Comparison of ENCODE assay signal across 2 cellular contexts in genomic region chr10:60206735-60207134, GRCh38.
TF ChIP-seq lines count a peak whose summit lies in the region.

No MANE protein-coding gene starts in this region.

TF ChIP-seq in SK-N-SH, 30 proteins besides CTCF, POLR2A, EP300 and RAD21 (continued from another document):
- TF ChIP-seq GABPA (IDR thresholded peaks at IDR 0.05; ENCODE audit: low read depth) (no peak), EZH2phosphoT487 (IDR thresholded peaks at IDR 0.05; ENCODE audit: borderline replicate concordance, low read depth) (no peak), NRF1 (IDR thresholded peaks at IDR 0.05; ENCODE audit: low read depth, low read length) (no peak), REST (IDR thresholded peaks at IDR 0.05; ENCODE audit: low read depth, low read length) (no peak), RXRA (IDR thresholded peaks at IDR 0.05; ENCODE audit: borderline replicate concordance, low read depth) (no peak), USF1 (IDR thresholded peaks at IDR 0.05; ENCODE audit: borderline replicate concordance, low read depth) (no peak), CHD2 (IDR thresholded peaks at IDR 0.05; ENCODE audit: low read length, partially characterized antibody) (no peak), ZBTB33 (IDR thresholded peaks at IDR 0.05; ENCODE audit: borderline replicate concordance, low read depth) (no peak), FOXM1 (IDR thresholded peaks at IDR 0.05; ENCODE audit: low read depth) (no peak), TAF1 (IDR thresholded peaks at IDR 0.05; ENCODE audit: borderline replicate concordance, low read depth, low read length) (no peak), PBX3 (IDR thresholded peaks at IDR 0.05) (no peak), JUND (IDR thresholded peaks at IDR 0.05) (no peak), NFIC (IDR thresholded peaks at IDR 0.05; ENCODE audit: borderline replicate concordance) (no peak), RFX5 (IDR thresholded peaks at IDR 0.05; ENCODE audit: low read length) (no peak), TEAD4 (IDR thresholded peaks at IDR 0.05; ENCODE audit: borderline replicate concordance, insufficient read depth) (no peak)

TF ChIP-seq in SK-N-SH treated with all-trans-retinoic acid at 6 μM for 48 hours, 23 proteins besides CTCF, POLR2A, EP300 and RAD21 (continued from another document):
- TF ChIP-seq POU6F1 (CRISPR knock-in tag; IDR thresholded peaks at IDR 0.05; ENCODE audit: borderline replicate concordance, low read depth) (no peak), ZNF565 (CRISPR knock-in tag; conservative IDR thresholded peaks at IDR 0.05; ENCODE audit: low read depth) (no peak), GLIS3 (CRISPR knock-in tag; IDR thresholded peaks at IDR 0.05) (no peak), OSR1 (CRISPR knock-in tag; IDR thresholded peaks at IDR 0.05) (no peak), PATZ1 (CRISPR knock-in tag; IDR thresholded peaks at IDR 0.05; ENCODE audit: borderline replicate concordance) (no peak), ZFP3 (CRISPR knock-in tag; IDR thresholded peaks at IDR 0.05) (no peak), TSHZ2 (CRISPR knock-in tag; IDR thresholded peaks at IDR 0.05) (no peak), CSDC2 (CRISPR knock-in tag; IDR thresholded peaks at IDR 0.05) (no peak), ZC3H10 (CRISPR knock-in tag; IDR thresholded peaks at IDR 0.05) (no peak), BACH2 (CRISPR knock-in tag; IDR thresholded peaks at IDR 0.05; ENCODE audit: borderline replicate concordance) (no peak), CSRNP3 (CRISPR knock-in tag; IDR thresholded peaks at IDR 0.05) (no peak), ISL1 (CRISPR knock-in tag; IDR thresholded peaks at IDR 0.05) (no peak), ZNF70 (CRISPR knock-in tag; IDR thresholded peaks at IDR 0.05) (no peak), ARNTL (CRISPR knock-in tag; IDR thresholded peaks at IDR 0.05; ENCODE audit: borderline replicate concordance, low read depth) (no peak), CREB5 (CRISPR knock-in tag; IDR thresholded peaks at IDR 0.05; ENCODE audit: low read depth) (no peak), SNAI2 (CRISPR knock-in tag; IDR thresholded peaks at IDR 0.05) (no peak), ZNF8 (CRISPR knock-in tag; IDR thresholded peaks at IDR 0.05) (no peak)
TF ChIP-seq in SK-N-SH treated with all-trans-retinoic acid at 6 μM for 48 hours: peak in this region for 0.
